ENCODE assay signal across 1 cellular context in the genomic region with DNA sequence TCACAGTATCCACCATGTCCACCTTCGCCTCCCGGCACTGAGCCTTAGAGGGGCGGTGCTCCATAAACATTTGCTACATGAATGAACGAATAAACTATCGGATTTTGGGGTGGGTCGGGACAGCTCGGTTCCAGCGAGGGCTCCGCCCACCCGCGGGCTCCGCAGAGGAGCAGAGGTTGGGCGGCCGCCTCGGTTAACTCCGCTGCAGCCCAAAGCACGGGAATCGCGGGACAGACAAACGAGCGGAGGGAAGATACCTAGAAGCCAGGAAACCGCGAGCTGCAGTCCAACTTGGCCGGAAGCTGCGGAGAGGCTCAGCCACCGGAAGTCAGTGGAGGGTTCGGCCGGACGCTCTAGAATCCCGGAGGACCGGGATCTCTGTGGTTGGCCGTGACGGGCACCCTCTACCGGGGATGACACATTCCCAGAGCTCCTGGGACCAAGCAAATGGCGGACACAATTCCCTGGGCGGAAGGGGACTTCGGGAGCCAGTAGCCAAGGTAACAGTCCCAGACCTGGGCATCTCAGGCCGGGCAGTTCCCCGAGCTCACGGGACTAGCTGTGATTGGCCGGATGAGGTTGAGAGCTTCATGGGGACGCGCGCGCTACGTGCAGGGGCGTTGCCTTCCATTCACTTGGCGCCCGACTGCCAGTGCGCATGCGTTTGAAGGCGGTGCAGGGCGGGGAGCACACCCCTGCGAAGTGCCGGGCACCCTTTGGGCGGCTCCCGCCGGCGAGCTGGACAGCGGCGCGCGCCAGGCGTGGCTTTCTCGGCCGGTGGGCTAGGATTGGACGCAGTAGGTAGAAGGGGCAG.
A peak's percentile ranks its signal among the peaks of the same experiment; 100 is the strongest.
TF ChIP-seq lines count a peak whose summit lies in the region.

No MANE protein-coding gene starts in this region.

TF ChIP-seq in HepG2, 621 proteins besides CTCF, POLR2A, EP300 and RAD21 (continued from another document and continues in another):
- TF ChIP-seq, protein P1, sequence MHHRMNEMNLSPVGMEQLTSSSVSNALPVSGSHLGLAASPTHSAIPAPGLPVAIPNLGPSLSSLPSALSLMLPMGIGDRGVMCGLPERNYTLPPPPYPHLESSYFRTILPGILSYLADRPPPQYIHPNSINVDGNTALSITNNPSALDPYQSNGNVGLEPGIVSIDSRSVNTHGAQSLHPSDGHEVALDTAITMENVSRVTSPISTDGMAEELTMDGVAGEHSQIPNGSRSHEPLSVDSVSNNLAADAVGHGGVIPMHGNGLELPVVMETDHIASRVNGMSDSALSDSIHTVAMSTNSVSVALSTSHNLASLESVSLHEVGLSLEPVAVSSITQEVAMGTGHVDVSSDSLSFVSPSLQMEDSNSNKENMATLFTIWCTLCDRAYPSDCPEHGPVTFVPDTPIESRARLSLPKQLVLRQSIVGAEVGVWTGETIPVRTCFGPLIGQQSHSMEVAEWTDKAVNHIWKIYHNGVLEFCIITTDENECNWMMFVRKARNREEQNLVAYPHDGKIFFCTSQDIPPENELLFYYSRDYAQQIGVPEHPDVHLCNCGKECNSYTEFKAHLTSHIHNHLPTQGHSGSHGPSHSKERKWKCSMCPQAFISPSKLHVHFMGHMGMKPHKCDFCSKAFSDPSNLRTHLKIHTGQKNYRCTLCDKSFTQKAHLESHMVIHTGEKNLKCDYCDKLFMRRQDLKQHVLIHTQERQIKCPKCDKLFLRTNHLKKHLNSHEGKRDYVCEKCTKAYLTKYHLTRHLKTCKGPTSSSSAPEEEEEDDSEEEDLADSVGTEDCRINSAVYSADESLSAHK (CRISPR knock-in tag; IDR thresholded peaks at IDR 0.05; ENCODE audit: borderline replicate concordance): no peak
- TF ChIP-seq ZNF775 (CRISPR knock-in tag; IDR thresholded peaks at IDR 0.05; ENCODE audit: borderline replicate concordance): no peak
- TF ChIP-seq MIER3 (CRISPR knock-in tag; IDR thresholded peaks at IDR 0.05; ENCODE audit: borderline replicate concordance): peak; percentile 86; the same call in 1 of the 2 replicates
- peak; percentile 94 for TF ChIP-seq ZNF44 (CRISPR knock-in tag; IDR thresholded peaks at IDR 0.05)
- peak; percentile 85 for TF ChIP-seq BCL3 (CRISPR knock-in tag; IDR thresholded peaks at IDR 0.05)
- TF ChIP-seq, protein P2, sequence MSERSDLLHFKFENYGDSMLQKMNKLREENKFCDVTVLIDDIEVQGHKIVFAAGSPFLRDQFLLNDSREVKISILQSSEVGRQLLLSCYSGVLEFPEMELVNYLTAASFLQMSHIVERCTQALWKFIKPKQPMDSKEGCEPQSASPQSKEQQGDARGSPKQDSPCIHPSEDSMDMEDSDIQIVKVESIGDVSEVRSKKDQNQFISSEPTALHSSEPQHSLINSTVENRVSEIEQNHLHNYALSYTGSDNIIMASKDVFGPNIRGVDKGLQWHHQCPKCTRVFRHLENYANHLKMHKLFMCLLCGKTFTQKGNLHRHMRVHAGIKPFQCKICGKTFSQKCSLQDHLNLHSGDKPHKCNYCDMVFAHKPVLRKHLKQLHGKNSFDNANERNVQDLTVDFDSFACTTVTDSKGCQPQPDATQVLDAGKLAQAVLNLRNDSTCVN (CRISPR knock-in tag; IDR thresholded peaks at IDR 0.05; ENCODE audit: borderline replicate concordance): no peak
- TF ChIP-seq, protein P3, sequence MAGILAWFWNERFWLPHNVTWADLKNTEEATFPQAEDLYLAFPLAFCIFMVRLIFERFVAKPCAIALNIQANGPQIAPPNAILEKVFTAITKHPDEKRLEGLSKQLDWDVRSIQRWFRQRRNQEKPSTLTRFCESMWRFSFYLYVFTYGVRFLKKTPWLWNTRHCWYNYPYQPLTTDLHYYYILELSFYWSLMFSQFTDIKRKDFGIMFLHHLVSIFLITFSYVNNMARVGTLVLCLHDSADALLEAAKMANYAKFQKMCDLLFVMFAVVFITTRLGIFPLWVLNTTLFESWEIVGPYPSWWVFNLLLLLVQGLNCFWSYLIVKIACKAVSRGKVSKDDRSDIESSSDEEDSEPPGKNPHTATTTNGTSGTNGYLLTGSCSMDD (CRISPR knock-in tag; IDR thresholded peaks at IDR 0.05): no peak
- no peak for TF ChIP-seq ZNF737 (CRISPR knock-in tag; IDR thresholded peaks at IDR 0.05; ENCODE audit: borderline replicate concordance)
- TF ChIP-seq ZNF337 (CRISPR knock-in tag; IDR thresholded peaks at IDR 0.05; ENCODE audit: borderline replicate concordance, low read depth): no peak; the same call in 1 of the 2 replicates
- no peak for TF ChIP-seq ZNF720 (CRISPR knock-in tag; IDR thresholded peaks at IDR 0.05)
- 0 out of 2 replicates have a peak, but pooled peaks have one; percentile 15 for TF ChIP-seq ZNF770 (CRISPR knock-in tag; IDR thresholded peaks at IDR 0.05)
- no peak for TF ChIP-seq FLYWCH1 (CRISPR knock-in tag; IDR thresholded peaks at IDR 0.05)
- TF ChIP-seq TBL1XR1 (IDR thresholded peaks at IDR 0.05; ENCODE audit: borderline replicate concordance, low read length, partially characterized antibody): no peak
- TF ChIP-seq HMG20A (CRISPR knock-in tag; IDR thresholded peaks at IDR 0.05; ENCODE audit: borderline replicate concordance): no peak
- peak; percentile 21; the same call in 1 of the 2 replicates for TF ChIP-seq ZNF773 (CRISPR knock-in tag; IDR thresholded peaks at IDR 0.05; ENCODE audit: borderline replicate concordance)
- no peak for TF ChIP-seq ZNF841 (CRISPR knock-in tag; IDR thresholded peaks at IDR 0.05; ENCODE audit: borderline replicate concordance)
- no peak for TF ChIP-seq ATF7 (IDR thresholded peaks at IDR 0.05)
- no peak for TF ChIP-seq ATF7 (CRISPR knock-in tag; IDR thresholded peaks at IDR 0.05)
- peak; percentile 93 for TF ChIP-seq GMEB1 (CRISPR knock-in tag; IDR thresholded peaks at IDR 0.05; ENCODE audit: borderline replicate concordance)
- no peak for TF ChIP-seq MAFG (CRISPR knock-in tag; IDR thresholded peaks at IDR 0.05)
- peak; percentile 74; the same call in 1 of the 2 replicates for TF ChIP-seq ZNF709 (CRISPR knock-in tag; IDR thresholded peaks at IDR 0.05)
- TF ChIP-seq ZNF343 (CRISPR knock-in tag; IDR thresholded peaks at IDR 0.05): peak; percentile 26; the same call in 1 of the 2 replicates
- no peak for TF ChIP-seq ZNF879 (CRISPR knock-in tag; IDR thresholded peaks at IDR 0.05)
- TF ChIP-seq ZFAT (CRISPR knock-in tag; conservative IDR thresholded peaks at IDR 0.05): 0 out of 2 replicates have a peak, but pooled peaks have one; percentile 23
- TF ChIP-seq GMEB2 (CRISPR knock-in tag; IDR thresholded peaks at IDR 0.05; ENCODE audit: low read depth): peak; percentile 73; the same call in 1 of the 2 replicates
- TF ChIP-seq KDM2A (CRISPR knock-in tag; IDR thresholded peaks at IDR 0.05; ENCODE audit: borderline replicate concordance, low read depth): peak; percentile 67
- no peak for TF ChIP-seq PRMT3 (CRISPR knock-in tag; IDR thresholded peaks at IDR 0.05; ENCODE audit: borderline replicate concordance, low read depth)
- TF ChIP-seq SNAPC4 (CRISPR knock-in tag; IDR thresholded peaks at IDR 0.05): peak; percentile 56
- TF ChIP-seq MXI1 (IDR thresholded peaks at IDR 0.05; ENCODE audit: borderline replicate concordance, low read depth, low read length): peak; percentile 74; the same call in 1 of the 3 replicates
- peak; percentile 32; the same call in 1 of the 2 replicates for TF ChIP-seq ZNF124 (CRISPR knock-in tag; IDR thresholded peaks at IDR 0.05)
- TF ChIP-seq ETV6 (CRISPR knock-in tag; conservative IDR thresholded peaks at IDR 0.05): no peak
- TF ChIP-seq ZNF616 (CRISPR knock-in tag; IDR thresholded peaks at IDR 0.05; ENCODE audit: low read depth): 0 out of 2 replicates have a peak, but pooled peaks have one; percentile 28
- no peak for TF ChIP-seq MAFF (IDR thresholded peaks at IDR 0.05; ENCODE audit: low read depth, low read length)
- TF ChIP-seq NAIF1 (CRISPR knock-in tag; IDR thresholded peaks at IDR 0.05; ENCODE audit: borderline replicate concordance): no peak; the same call in none of the 2 replicates
- 0 out of 2 replicates have a peak, but pooled peaks have one; percentile 24 for TF ChIP-seq ZNF761 (CRISPR knock-in tag; conservative IDR thresholded peaks at IDR 0.05)
- TF ChIP-seq GLMP (CRISPR knock-in tag; IDR thresholded peaks at IDR 0.05; ENCODE audit: borderline replicate concordance): no peak
- no peak for TF ChIP-seq ZNF724P (CRISPR knock-in tag; IDR thresholded peaks at IDR 0.05; ENCODE audit: borderline replicate concordance)
- TF ChIP-seq SMAD9 (CRISPR knock-in tag; IDR thresholded peaks at IDR 0.05): no peak
- TF ChIP-seq SMAD3 (CRISPR knock-in tag; IDR thresholded peaks at IDR 0.05): peak; percentile 78; the same call in 1 of the 2 replicates
- peak; percentile 54; the same call in 1 of the 2 replicates for TF ChIP-seq ARNTL (CRISPR knock-in tag; IDR thresholded peaks at IDR 0.05)
